ENCODE assay signal across 9 cellular contexts in genomic region chr6:33621396-33622388, GRCh38. TPM values are rescaled to one million over a fixed set of nuclear protein-coding genes. Genes with fewer than 3 reads are reported as not detected.
DNase-seq lines count a peak whose midpoint lies in the region; ATAC-seq, FAIRE-seq and TF ChIP-seq lines count a peak whose summit lies in the region.
"Had no signal": no experiment of that assay in that cellular context is flagged by ENCODE, and none has a peak within 500 bp of the region (broad histone marks: within the 10 kb centered on the region; RNA-seq: fewer than 3 reads in every experiment).

No MANE protein-coding gene starts in this region.

- no peak for TF ChIP-seq POLR2A in GM12891 (IDR thresholded peaks at IDR 0.05; ENCODE audit: low read depth, low read length)

- H3K4me1 ChIP-seq in foreskin keratinocyte (peaks cover 19% of the 10 kb centered on the region), rectal smooth muscle tissue (ENCODE audit: control insufficient read depth, insufficient read depth, low read length) (peaks cover 3% of the 10 kb centered on the region)

- DNase-seq in GM12891 (ENCODE audit: insufficient read length, low spot score), result peak; percentile 56
- peak; percentile 69 for DNase-seq in NCI-H2227 (lab: John Stamatoyannopoulos, UW; ENCODE audit: unreplicated experiment)
- DNase-seq in activated T-helper 1 cell treated with Interleukin-2 at 50 U/mL for 16 hours (ENCODE audit: low read depth), result peak; percentile 24
- no peak for DNase-seq in foreskin keratinocyte
- no peak for DNase-seq in AML-193 (lab: John Stamatoyannopoulos, UW)
- no peak for DNase-seq in HUDEP-2 (lab: John Stamatoyannopoulos, UW; ENCODE audit: unreplicated experiment in 76 of 76)

- ATAC-seq in HG02642 (IDR thresholded peaks at IDR 0.05; ENCODE audit: poor library complexity, unreplicated experiment) (peak; percentile 30), foreskin keratinocyte (peak; percentile 34)

- peak overlapping the region; percentile 86 for H3K4me3 ChIP-seq in rectal smooth muscle tissue (ENCODE audit: low read length)

- H3K27me3 ChIP-seq in foreskin keratinocyte (no peaks in the 10 kb centered on the region), rectal smooth muscle tissue (ENCODE audit: control insufficient read depth, insufficient read depth, low read length) (peaks cover 9% of the 10 kb centered on the region)

- H3K36me3 ChIP-seq in rectal smooth muscle tissue (ENCODE audit: control insufficient read depth, insufficient read depth, low read length), result no peaks in the 10 kb centered on the region

- peak overlapping the region; percentile 92 for H3K9ac ChIP-seq in rectal smooth muscle tissue (ENCODE audit: low read length)

- no peak for TF ChIP-seq CTCF in foreskin keratinocyte (conservative IDR thresholded peaks at IDR 0.05)

- H3K27ac ChIP-seq in foreskin keratinocyte, result peak overlapping the region; percentile 89
- H3K27ac ChIP-seq in rectal smooth muscle tissue (ENCODE audit: low read depth, low read length), result peak overlapping the region; percentile 43

- FAIRE-seq in GM12891 (lab: Jason Lieb, UNC), result no peak
- FAIRE-seq: endometrium had no signal

TF ChIP-seq in GM12891, 5 proteins besides CTCF, POLR2A, EP300 and RAD21:
- TF ChIP-seq POLR2AphosphoS5 (IDR thresholded peaks at IDR 0.05; ENCODE audit: low read depth, low read length) (no peak), PAX5 (IDR thresholded peaks at IDR 0.05; ENCODE audit: insufficient read depth, low read length, severe bottlenecking) (no peak), TAF1 (IDR thresholded peaks at IDR 0.05; ENCODE audit: low read depth, low read length) (no peak), POU2F2 (IDR thresholded peaks at IDR 0.05; ENCODE audit: low read depth, low read length) (no peak), SPI1 (IDR thresholded peaks at IDR 0.05; ENCODE audit: low read depth, low read length) (no peak)

RNA-seq across cellular contexts. Expression of gene ITPR3, which starts 0.6 kb away (rescaled TPM):
- polyA plus RNA-seq in GM12891 (2012; ENCODE audit: low read depth, missing spikeins), result 8.5 TPM
- total RNA-seq in foreskin keratinocyte, result 76.5 and 82.0 TPM in 2 replicates
- polyA plus RNA-seq in foreskin keratinocyte, result 23.4 and 26.1 TPM in 2 replicates

RNA-seq across cellular contexts. Expression of gene BAK1, which starts 41.6 kb away (rescaled TPM):
- 25.7 TPM for polyA plus RNA-seq in GM12891 (2012; ENCODE audit: low read depth, missing spikeins)
- total RNA-seq in foreskin keratinocyte, result 77.0 and 82.9 TPM in 2 replicates
- polyA plus RNA-seq in foreskin keratinocyte, result 92.0 and 93.8 TPM in 2 replicates

Comparison
In these comparisons a context has a peak if more than half of its experiments do, and no peak if none do; other contexts are left out.
1. DNase-seq: peak in GM12891 (single experiment), NCI-H2227 (single experiment) and activated T-helper 1 cell treated with Interleukin-2 at 50 U/mL for 16 hours (single experiment); none in foreskin keratinocyte (0 of 2), AML-193 (0 of 2) and HUDEP-2 (0 of 76).